ENCODE assay signal across 1 cellular context in the genomic region with DNA sequence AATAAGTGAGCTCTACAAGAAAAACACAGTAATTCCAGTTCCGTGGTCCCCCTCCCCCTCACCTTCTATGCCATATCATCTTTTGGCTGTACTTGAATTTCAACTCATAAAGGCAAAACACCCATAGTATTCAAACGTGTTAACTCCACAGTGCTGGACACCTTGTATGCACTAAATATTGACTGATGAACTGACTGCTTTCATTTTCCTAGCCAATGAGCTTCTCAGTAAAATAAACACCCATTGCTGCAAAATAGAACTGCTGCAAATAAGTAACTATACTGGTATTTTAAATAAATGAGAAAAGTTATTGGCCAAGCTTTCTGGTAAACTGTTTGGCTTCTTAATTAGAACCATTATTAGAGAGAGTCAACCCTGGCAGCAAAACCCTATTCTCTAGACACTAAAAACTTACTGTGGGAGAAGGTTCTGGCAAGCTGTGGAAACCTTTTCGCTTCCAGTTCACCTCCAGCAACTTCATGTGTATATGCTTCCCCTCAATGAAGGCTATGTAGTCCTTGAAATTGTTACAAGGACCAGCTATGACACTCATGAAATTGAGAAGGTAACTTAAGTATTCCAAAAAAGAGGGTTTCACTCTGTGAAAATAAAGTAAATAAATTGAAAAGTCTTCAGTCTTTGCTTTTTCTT.
TF ChIP-seq lines count a peak whose summit lies in the region.

No MANE protein-coding gene starts in this region.

TF ChIP-seq in HCT116, 20 proteins besides CTCF, POLR2A, EP300 and RAD21 (continued from another document):
- TF ChIP-seq ELF1 (IDR thresholded peaks at IDR 0.05; ENCODE audit: borderline replicate concordance, low read depth), result no peak
